In genomic region chr16:30398660-30399434, GRCh38 we compare ENCODE assay signal across 13 cellular contexts. TPM values are rescaled to one million over a fixed set of nuclear protein-coding genes. Genes with fewer than 3 reads are reported as not detected.
A peak's percentile ranks its signal among the peaks of the same experiment; 100 is the strongest.
DNase-seq lines count a peak whose midpoint lies in the region; ATAC-seq and TF ChIP-seq lines count a peak whose summit lies in the region.
"Had no signal": no experiment of that assay in that cellular context is flagged by ENCODE, and none has a peak within 500 bp of the region (broad histone marks: within the 10 kb centered on the region; RNA-seq: fewer than 3 reads in every experiment).

No MANE protein-coding gene starts in this region.

- H3K4me1 ChIP-seq in cardiac muscle cell (ENCODE audit: low read depth) (peaks cover 20% of the 10 kb centered on the region), muscle layer of colon (ENCODE audit: insufficient read depth, low read length) (peaks cover 41% of the 10 kb centered on the region)

- H3K4me1 Mint-ChIP-seq in activated naive CD8-positive, alpha-beta T cell treated with anti-CD3 and anti-CD28 coated beads, Interleukin-2, amount 10 ng/mL, durations not matched to agents 7 days and 5 days: peaks cover 38% of the 10 kb centered on the region
- peaks cover 42% of the 10 kb centered on the region for H3K4me1 Mint-ChIP-seq in type B pancreatic cell (ENCODE audit: unreplicated experiment)

- H3K4me3 ChIP-seq in cardiac muscle cell: no peak overlapping the region
- H3K4me3 ChIP-seq in muscle layer of colon (ENCODE audit: low read depth in 1 of 2, low read length in 2 of 2): no peak overlapping the region
- H3K4me3 ChIP-seq: thyroid gland had no signal

- H3K27me3 ChIP-seq in cardiac muscle cell (no peaks in the 10 kb centered on the region), muscle layer of colon (ENCODE audit: control insufficient read depth in 1 of 2, insufficient read depth in 2 of 2, low read length in 2 of 2) (no peaks in the 10 kb centered on the region)
- H3K27me3 ChIP-seq: thyroid gland had no signal

- intact Hi-C loops in Right ventricle myocardium superior (cut with DNase I): no loop called here

- POLR2A ChIA-PET in activated naive CD8-positive, alpha-beta T cell treated with anti-CD3 and anti-CD28 coated beads, Interleukin-2, amount 10 ng/mL, durations not matched to agents 7 days and 5 days (lab: Charles Lee): interaction anchor here (2.2 to 4.2 kb wide), 2 partner anchors 17 to 18 kb away, joined by 8 to 74 read pairs; partner anchors contain the start of gene SEPTIN1

- H3K9me3 Mint-ChIP-seq in activated naive CD8-positive, alpha-beta T cell treated with anti-CD3 and anti-CD28 coated beads, Interleukin-2, amount 10 ng/mL, durations not matched to agents 7 days and 5 days: no peaks in the 10 kb centered on the region
- H3K9me3 Mint-ChIP-seq in type B pancreatic cell: no peaks in the 10 kb centered on the region

- TF ChIP-seq CTCF in cardiac muscle cell (IDR thresholded peaks at IDR 0.05; ENCODE audit: low read depth, low read length) (no peak), type B pancreatic cell (conservative IDR thresholded peaks at IDR 0.05) (no peak)

- peak overlapping the region; percentile 77 for H3K9ac ChIP-seq in muscle layer of colon (ENCODE audit: low read length)

- H3K36me3 ChIP-seq in cardiac muscle cell (no peaks in the 10 kb centered on the region), muscle layer of colon (ENCODE audit: insufficient read depth, low read length) (peaks cover 20% of the 10 kb centered on the region)

- H3K27me3 Mint-ChIP-seq in activated naive CD8-positive, alpha-beta T cell treated with anti-CD3 and anti-CD28 coated beads, Interleukin-2, amount 10 ng/mL, durations not matched to agents 7 days and 5 days: peaks cover 4% of the 10 kb centered on the region
- H3K27me3 Mint-ChIP-seq in type B pancreatic cell: no peaks in the 10 kb centered on the region

- peak overlapping the region; percentile 11 for H3K27ac Mint-ChIP-seq in activated naive CD8-positive, alpha-beta T cell treated with anti-CD3 and anti-CD28 coated beads, Interleukin-2, amount 10 ng/mL, durations not matched to agents 7 days and 5 days
- H3K27ac Mint-ChIP-seq in type B pancreatic cell: peak overlapping the region; percentile 73

- DNase-seq in cardiac muscle cell (ENCODE audit: low read depth in 1 of 2, low spot score in 1 of 2) (no peak), Right ventricle myocardium superior (no peak), type B pancreatic cell (ENCODE audit: extremely low spot score, unreplicated experiment) (no peak), nucleus accumbens (lab: John Stamatoyannopoulos, UW) (no peak), HK-2 (ENCODE audit: unreplicated experiment) (no peak), DMS153 (lab: John Stamatoyannopoulos, UW) (no peak)
- DNase-seq in activated naive CD8-positive, alpha-beta T cell treated with anti-CD3 and anti-CD28 coated beads, Interleukin-2, amount 10 ng/mL, durations not matched to agents 7 days and 5 days: no peak
- DNase-seq: activated gamma-delta T cell; effector CD8-positive, alpha-beta T cell; NCI-H1417 treated with DMSO at 0.1 percent for 48 hours; thyroid gland had no signal

- H3K36me3 Mint-ChIP-seq in activated naive CD8-positive, alpha-beta T cell treated with anti-CD3 and anti-CD28 coated beads, Interleukin-2, amount 10 ng/mL, durations not matched to agents 7 days and 5 days: peaks cover 10% of the 10 kb centered on the region
- H3K36me3 Mint-ChIP-seq in type B pancreatic cell: peaks cover 3% of the 10 kb centered on the region

- H3K4me3 Mint-ChIP-seq in activated naive CD8-positive, alpha-beta T cell treated with anti-CD3 and anti-CD28 coated beads, Interleukin-2, amount 10 ng/mL, durations not matched to agents 7 days and 5 days: peak overlapping the region; percentile 62
- peak overlapping the region; percentile 78 for H3K4me3 Mint-ChIP-seq in type B pancreatic cell

- H3K9me3 ChIP-seq in cardiac muscle cell (ENCODE audit: low read depth) (no peaks in the 10 kb centered on the region), muscle layer of colon (ENCODE audit: low read length) (no peaks in the 10 kb centered on the region)
- H3K9me3 ChIP-seq: thyroid gland had no signal

- H3K27ac ChIP-seq in cardiac muscle cell (peak overlapping the region; percentile 99), muscle layer of colon (ENCODE audit: low read depth, low read length) (peak overlapping the region; percentile 96)
- H3K27ac ChIP-seq: HL-60 had no signal

- no peak for ATAC-seq in Right ventricle myocardium superior (ENCODE audit: poor library complexity)
- no peak for ATAC-seq in activated naive CD8-positive, alpha-beta T cell treated with anti-CD3 and anti-CD28 coated beads, Interleukin-2, amount 10 ng/mL, durations not matched to agents 7 days and 5 days (ENCODE audit: low read depth)

RNA-seq across cellular contexts. Expression of gene ZNF48, which starts 3.6 kb away (rescaled TPM):
- total RNA-seq in cardiac muscle cell (29.5 and 32.3 TPM in 2 replicates), Right ventricle myocardium superior (5.1 TPM), type B pancreatic cell (ENCODE audit: low replicate concordance) (14.5 and 21.1 TPM in 2 replicates)
- 12.5 and 20.8 TPM in 2 replicates for polyA plus RNA-seq in cardiac muscle cell
- 10 to 100 TPM; 14.4 to 15.5 TPM for total RNA-seq in activated naive CD8-positive, alpha-beta T cell treated with anti-CD3 and anti-CD28 coated beads, Interleukin-2, amount 10 ng/mL, durations not matched to agents 7 days and 5 days

RNA-seq across cellular contexts. Expression of gene ZNF771, which starts 8.6 kb away (rescaled TPM):
- 29.1 and 31.5 TPM in 2 replicates for total RNA-seq in cardiac muscle cell
- polyA plus RNA-seq in cardiac muscle cell: 26.5 and 36.1 TPM in 2 replicates
- 6.2 TPM for total RNA-seq in Right ventricle myocardium superior
- 1 to 10 TPM; 4.8 to 5.6 TPM for total RNA-seq in activated naive CD8-positive, alpha-beta T cell treated with anti-CD3 and anti-CD28 coated beads, Interleukin-2, amount 10 ng/mL, durations not matched to agents 7 days and 5 days
- 4.7 and 15.5 TPM in 2 replicates for total RNA-seq in type B pancreatic cell (ENCODE audit: low replicate concordance)

RNA-seq across cellular contexts. Expression of gene SEPTIN1, which starts 16.5 kb away (rescaled TPM):
- total RNA-seq in cardiac muscle cell (0.92 and 0.95 TPM in 2 replicates), Right ventricle myocardium superior (0.97 TPM), type B pancreatic cell (ENCODE audit: low replicate concordance) (1.4 and 2.3 TPM in 2 replicates)
- 8.7 and 11.9 TPM in 2 replicates for polyA plus RNA-seq in cardiac muscle cell
- total RNA-seq in activated naive CD8-positive, alpha-beta T cell treated with anti-CD3 and anti-CD28 coated beads, Interleukin-2, amount 10 ng/mL, durations not matched to agents 7 days and 5 days: 100 to 1,000 TPM; 293 to 318 TPM

RNA-seq across cellular contexts. Expression of gene MYL11, which starts 24.2 kb away (rescaled TPM):
- 1.5 TPM in 1 of 2 replicates, not detected in the other for total RNA-seq in cardiac muscle cell
- 0.69 and 5.5 TPM in 2 replicates for polyA plus RNA-seq in cardiac muscle cell
- total RNA-seq in Right ventricle myocardium superior: not detected
- total RNA-seq in activated naive CD8-positive, alpha-beta T cell treated with anti-CD3 and anti-CD28 coated beads, Interleukin-2, amount 10 ng/mL, durations not matched to agents 7 days and 5 days: 1 to 10 TPM in 1 of 2 experiments, not detected in 1; 1.7 TPM
- total RNA-seq in type B pancreatic cell (ENCODE audit: low replicate concordance): 10.4 and 21.7 TPM in 2 replicates
- total RNA-seq: thyroid gland had no signal

RNA-seq across cellular contexts. Expression of gene TBC1D10B, which starts 28.6 kb away (rescaled TPM):
- total RNA-seq in cardiac muscle cell (50.7 and 58.4 TPM in 2 replicates), Right ventricle myocardium superior (24.4 TPM), type B pancreatic cell (ENCODE audit: low replicate concordance) (46.8 and 50.0 TPM in 2 replicates)
- 39.9 and 51.3 TPM in 2 replicates for polyA plus RNA-seq in cardiac muscle cell
- 10 to 100 TPM; 63.6 to 69.8 TPM for total RNA-seq in activated naive CD8-positive, alpha-beta T cell treated with anti-CD3 and anti-CD28 coated beads, Interleukin-2, amount 10 ng/mL, durations not matched to agents 7 days and 5 days

Comparison
In these comparisons a context has a peak if more than half of its experiments do, and no peak if none do; other contexts are left out.
1. RNA of gene SEPTIN1, which starts 16.5 kb away (total RNA-seq): 293 to 318 TPM in activated naive CD8-positive, alpha-beta T cell treated with anti-CD3 and anti-CD28 coated beads, Interleukin-2, amount 10 ng/mL, durations not matched to agents 7 days and 5 days; 1.4 to 2.3 TPM in type B pancreatic cell, 0.97 TPM in Right ventricle myocardium superior (single experiment) and 0.92 to 0.95 TPM in cardiac muscle cell; every median in the first group is over 10 times any median in the second.